10 cellular contexts compared by ENCODE assay signal in the genomic region with DNA sequence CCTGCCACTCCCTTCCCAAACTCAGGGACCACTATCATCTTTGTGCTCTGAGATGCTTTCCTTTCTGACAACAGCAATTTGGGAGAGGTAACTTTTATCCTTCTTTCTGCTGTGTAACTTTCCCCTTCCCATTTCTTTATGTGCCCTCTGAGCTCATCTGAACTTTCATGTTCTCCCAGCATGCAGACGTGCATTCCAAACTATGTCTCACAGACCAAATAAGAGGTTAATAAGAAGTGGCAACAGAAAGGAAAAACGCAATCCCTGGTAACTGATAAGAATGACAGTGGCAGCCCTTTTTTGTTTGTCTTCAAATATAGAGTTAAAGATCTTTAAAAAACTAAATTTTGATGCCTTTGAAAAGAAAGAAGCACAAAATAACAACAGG.
DNase-seq lines count a peak whose midpoint lies in the region; ATAC-seq, FAIRE-seq and TF ChIP-seq lines count a peak whose summit lies in the region.
"Had no signal": no experiment of that assay in that cellular context is flagged by ENCODE, and none has a peak within 500 bp of the region (broad histone marks: within the 10 kb centered on the region; RNA-seq: fewer than 3 reads in every experiment).

No MANE protein-coding gene starts in this region.

- H3K4me1 ChIP-seq in Caco-2 = peaks cover 37% of the 10 kb centered on the region
- peaks cover 20% of the 10 kb centered on the region for H3K4me1 ChIP-seq in RWPE2 (ENCODE audit: insufficient read depth, poor library complexity, severe bottlenecking)
- H3K4me1 ChIP-seq in osteoblast (ENCODE audit: insufficient read depth, low read length) = peaks cover 46% of the 10 kb centered on the region
- peaks cover 0 to 3% of the 10 kb centered on the region in 2 donors for H3K4me1 ChIP-seq in kidney (ENCODE audit: control insufficient read depth in 1 of 2, insufficient read depth in 1 of 2, low read depth in 1 of 2, low read length in 2 of 2)

- CTCF ChIA-PET in Caco-2 (lab: Charles Lee) = no interaction called here

- POLR2A ChIA-PET in Caco-2 (lab: Charles Lee) = no interaction called here

- no peak overlapping the region for H2AFZ ChIP-seq in osteoblast (ENCODE audit: low read length)

- ATAC-seq in RWPE2 (ENCODE audit: low read depth) (no peak), HG03139 (IDR thresholded peaks at IDR 0.05; ENCODE audit: unreplicated experiment) (no peak)
- ATAC-seq in effector memory CD8-positive, alpha-beta T cell (replicated peaks) = no peak
- ATAC-seq: K562 had no signal

- H3K36me3 Mint-ChIP-seq in Caco-2 (ENCODE audit: insufficient read depth, unreplicated experiment) = peaks cover 99% of the 10 kb centered on the region
- H3K36me3 Mint-ChIP-seq in effector memory CD8-positive, alpha-beta T cell (ENCODE audit: insufficient read depth) = peaks cover 71% of the 10 kb centered on the region

- no TSS peak for BruUV-seq in Caco-2 (replicated peaks; lab: Mats Ljungman, UMichigan)

- H3K27me3 Mint-ChIP-seq in Caco-2 (ENCODE audit: insufficient read depth, unreplicated experiment) = no peaks in the 10 kb centered on the region
- no peaks in the 10 kb centered on the region for H3K27me3 Mint-ChIP-seq in effector memory CD8-positive, alpha-beta T cell

- H3K27ac Mint-ChIP-seq in Caco-2 (ENCODE audit: unreplicated experiment) = peak overlapping the region; percentile 63
- H3K27ac Mint-ChIP-seq in effector memory CD8-positive, alpha-beta T cell = peak overlapping the region; percentile 88 to 91

- H3K9me3 ChIP-seq in Caco-2 (no peaks in the 10 kb centered on the region), RWPE2 (ENCODE audit: severe bottlenecking) (no peaks in the 10 kb centered on the region), osteoblast (ENCODE audit: low read depth, low read length) (no peaks in the 10 kb centered on the region), kidney (ENCODE audit: control insufficient read depth in 1 of 2, low read length in 2 of 2) (no peaks in the 10 kb centered on the region)
- H3K9me3 ChIP-seq: thoracic aorta had no signal

- peaks cover 6% of the 10 kb centered on the region for H3K36me3 ChIP-seq in Caco-2 (ENCODE audit: control insufficient read depth, insufficient read depth, low read length)
- peaks cover 60% of the 10 kb centered on the region for H3K36me3 ChIP-seq in RWPE2 (ENCODE audit: low read depth)
- H3K36me3 ChIP-seq in osteoblast (ENCODE audit: insufficient read depth, low read length) = peaks cover 79% of the 10 kb centered on the region
- H3K36me3 ChIP-seq in kidney (ENCODE audit: control insufficient read depth in 1 of 2, insufficient read depth in 2 of 2, low read length in 2 of 2) = peaks cover 11 to 13% of the 10 kb centered on the region in 2 donors

- H3K4me3 Mint-ChIP-seq in Caco-2 (ENCODE audit: unreplicated experiment) = no peak overlapping the region
- peak overlapping the region in 1 of 2 donors; percentile 54 for H3K4me3 Mint-ChIP-seq in effector memory CD8-positive, alpha-beta T cell

- peaks cover 50% of the 10 kb centered on the region for H3K4me1 Mint-ChIP-seq in Caco-2 (ENCODE audit: low read depth, unreplicated experiment)
- peaks cover 44 to 78% of the 10 kb centered on the region in 2 donors for H3K4me1 Mint-ChIP-seq in effector memory CD8-positive, alpha-beta T cell (ENCODE audit: low read depth in 2 of 2)

- H3K9me3 Mint-ChIP-seq in Caco-2 (ENCODE audit: unreplicated experiment) = no peaks in the 10 kb centered on the region
- no peaks in the 10 kb centered on the region for H3K9me3 Mint-ChIP-seq in effector memory CD8-positive, alpha-beta T cell

- TF ChIP-seq CTCF in Caco-2 (IDR thresholded peaks at IDR 0.05; ENCODE audit: insufficient read depth in 1 of 2, low read depth in 1 of 2, low read length in 1 of 2, severe bottlenecking in 1 of 2, unreplicated experiment in 1 of 2) (no peak), RWPE2 (IDR thresholded peaks at IDR 0.05; ENCODE audit: poor library complexity, severe bottlenecking) (no peak), osteoblast (IDR thresholded peaks at IDR 0.05; ENCODE audit: extremely low read depth, low read depth, low read length) (no peak), kidney (IDR thresholded peaks at IDR 0.05; ENCODE audit: borderline replicate concordance, extremely low read depth, insufficient read depth) (no peak)

- peaks cover 99% of the 10 kb centered on the region for H3K79me2 ChIP-seq in osteoblast (ENCODE audit: insufficient read depth, low read length)

- DNase-seq in Caco-2 = no peak
- DNase-seq in RWPE2 (ENCODE audit: low spot score) = no peak
- no peak for DNase-seq in effector memory CD8-positive, alpha-beta T cell
- no peak for DNase-seq in osteoblast (ENCODE audit: insufficient read length, low spot score, missing footprints)
- no peak for DNase-seq in activated CD8-positive, alpha-beta memory T cell treated with anti-CD3 and anti-CD28 coated beads for 24 hours
- no peak for DNase-seq in kidney
- DNase-seq in NCI-H187 treated with DMSO at 0.1 percent for 48 hours (lab: John Stamatoyannopoulos, UW) = no peak

- FAIRE-seq in kidney (lab: Jason Lieb, UNC) = no peak
- FAIRE-seq: K562 had no signal

- H3K4me3 ChIP-seq in Caco-2 (ENCODE audit: low read depth, low read length) (no peak overlapping the region), RWPE2 (ENCODE audit: severe bottlenecking) (no peak overlapping the region), osteoblast (ENCODE audit: insufficient read depth, low read length) (no peak overlapping the region), kidney (ENCODE audit: low read length in 2 of 2) (no peak overlapping the region)
- H3K4me3 ChIP-seq: K562, thoracic aorta had no signal

- peak overlapping the region; percentile 32 for H3K4me2 ChIP-seq in osteoblast (ENCODE audit: insufficient read depth, low read length)

- H3K27ac ChIP-seq in RWPE2 (ENCODE audit: poor library complexity, severe bottlenecking) (peak overlapping the region; percentile 11), osteoblast (ENCODE audit: low read depth, low read length) (peak overlapping the region; percentile 87), kidney (ENCODE audit: low read depth in 2 of 2, low read length in 2 of 2) (peak overlapping the region in 1 of 2 donors; percentile 2)

- peaks cover under 1% of the 10 kb centered on the region for H4K20me1 ChIP-seq in osteoblast (ENCODE audit: insufficient read depth, low read length)

- intact Hi-C loops in Caco-2 (cut with micrococcal nuclease; ENCODE audit: unreplicated experiment) = no loop called here
- intact Hi-C loops in kidney (cut with DNase I) = no loop called here

- no peak overlapping the region for H3K9ac ChIP-seq in kidney (ENCODE audit: low read length in 2 of 2)

- H3K27me3 ChIP-seq in Caco-2 (replicated peaks; ENCODE audit: control insufficient read depth, insufficient read depth, low read length) (no peaks in the 10 kb centered on the region), RWPE2 (ENCODE audit: insufficient read depth, poor library complexity, severe bottlenecking) (no peaks in the 10 kb centered on the region), osteoblast (ENCODE audit: insufficient read depth, low read length) (no peaks in the 10 kb centered on the region)
